18 cellular contexts compared by ENCODE assay signal in the genomic region with DNA sequence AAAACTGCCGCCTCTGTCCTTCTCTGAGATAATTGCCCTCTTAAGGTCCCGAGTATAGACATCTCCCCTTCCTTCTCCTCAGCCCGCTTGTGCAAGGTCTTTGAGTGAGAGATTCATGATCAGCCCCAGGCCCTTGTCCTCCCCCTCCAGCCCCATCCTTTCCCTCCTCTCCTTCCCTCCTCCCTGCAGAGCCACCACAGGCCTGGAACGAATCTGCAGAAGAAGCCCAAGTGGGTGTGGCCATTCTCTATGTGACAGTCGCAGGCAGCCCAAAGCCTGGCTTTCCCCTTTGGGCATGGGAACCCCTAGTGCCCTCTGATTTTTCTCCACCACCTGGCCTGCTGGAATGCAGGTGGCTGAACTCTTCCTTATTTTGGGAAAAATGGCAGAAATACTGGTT. TPM values are rescaled to one million over a fixed set of nuclear protein-coding genes. Genes with fewer than 3 reads are reported as not detected.
A peak's percentile ranks its signal among the peaks of the same experiment; 100 is the strongest.
DNase-seq lines count a peak whose midpoint lies in the region; TF ChIP-seq lines count a peak whose summit lies in the region.
"Had no signal": no experiment of that assay in that cellular context is flagged by ENCODE, and none has a peak within 500 bp of the region (broad histone marks: within the 10 kb centered on the region; RNA-seq: fewer than 3 reads in every experiment).

No MANE protein-coding gene starts in this region.

- H3K4me1 Mint-ChIP-seq in immature natural killer cell: peaks cover 0 to 1% of the 10 kb centered on the region in 2 donors

- no peaks in the 10 kb centered on the region for H3K9me3 ChIP-seq in vagina

- TF ChIP-seq POLR2A in vagina (IDR thresholded peaks at IDR 0.05): no peak

- H3K27ac Mint-ChIP-seq in immature natural killer cell: no peak overlapping the region

- H3K4me3 Mint-ChIP-seq in immature natural killer cell: no peak overlapping the region

- peaks cover 0 to 4% (median 0%) of the 10 kb centered on the region in 3 donors for H3K36me3 Mint-ChIP-seq in immature natural killer cell

- TF ChIP-seq CTCF in dorsolateral prefrontal cortex (IDR thresholded peaks at IDR 0.05 in 54 of 56, conservative IDR thresholded peaks at IDR 0.05 in 2 of 56; ENCODE audit: low read depth in 1 of 56, partially characterized antibody in 56 of 56) (no peak), vagina (IDR thresholded peaks at IDR 0.05) (no peak)

- peak overlapping the region in 51 of 59 donors; percentile 17 to 100 (median 97) for H3K27ac ChIP-seq in dorsolateral prefrontal cortex
- H3K27ac ChIP-seq in vagina: no peak overlapping the region
- H3K27ac ChIP-seq: 22Rv1, C4-2B, skin epidermis had no signal

- H3K4me1 ChIP-seq in vagina: peaks cover 5% of the 10 kb centered on the region

- H3K27me3 Mint-ChIP-seq in immature natural killer cell (ENCODE audit: low read depth in 3 of 3): peaks cover 3 to 10% (median 5%) of the 10 kb centered on the region in 3 donors

- no peaks in the 10 kb centered on the region for H3K36me3 ChIP-seq in vagina

- H3K9me3 Mint-ChIP-seq in immature natural killer cell: no peaks in the 10 kb centered on the region

- H3K4me3 ChIP-seq in dorsolateral prefrontal cortex (no peak overlapping the region), vagina (no peak overlapping the region)
- H3K4me3 ChIP-seq: skin epidermis had no signal

- DNase-seq in DMS 273 (lab: John Stamatoyannopoulos, UW; ENCODE audit: unreplicated experiment): peak; percentile 25
- DNase-seq in DMS 273 treated with DMSO at 0.1 percent for 48 hours (lab: John Stamatoyannopoulos, UW): no peak
- DNase-seq in NCI-H2227 (lab: John Stamatoyannopoulos, UW; ENCODE audit: unreplicated experiment): peak; percentile 72
- peak in 1 of 10 donors; percentile 68 for DNase-seq in dorsolateral prefrontal cortex
- DNase-seq in posterior vena cava (ENCODE audit: low spot score): peak; percentile 49
- DNase-seq in vagina (ENCODE audit: extremely low spot score in 2 of 2): no peak
- no peak for DNase-seq in AG08395 (ENCODE audit: low spot score)
- DNase-seq in immature natural killer cell: no peak
- DNase-seq: activated CD4-positive, alpha-beta T cell treated with anti-CD3 and anti-CD28 coated beads for 4 hours; activated CD8-positive, alpha-beta memory T cell treated with anti-CD3 and anti-CD28 coated beads, Interleukin-2, amount 50 U/mL, for 4 hours; activated gamma-delta T cell; foreskin melanocyte; KBM-7; NCI-H1092; NCI-H226 had no signal

- no peaks in the 10 kb centered on the region for H3K27me3 ChIP-seq in dorsolateral prefrontal cortex
- H3K27me3 ChIP-seq in vagina: no peaks in the 10 kb centered on the region

- intact Hi-C loops in dorsolateral prefrontal cortex (cut with DNase I) (loop anchor here in 1 of 2 donors (10.0 kb wide), 1 partner anchor 368 kb away; the partner anchor contains the start of gene CFAP20), posterior vena cava (cut with DNase I) (no loop called here), vagina (cut with DNase I) (no loop called here)

RNA-seq across cellular contexts. Expression of gene NDRG4, which starts 7.2 kb away (rescaled TPM):
- total RNA-seq in dorsolateral prefrontal cortex: 1,000 to 10,000 TPM in 17 of 120 experiments, 100 to 1,000 TPM in 103; 366 to 1,232 (median 838) TPM
- total RNA-seq in posterior vena cava: 1 to 10 TPM; 5.8 to 8.6 TPM
- total RNA-seq in vagina: 128 TPM
- under 1 TPM in 1 of 3 donors, not detected in 2; 0.18 TPM for polyA plus RNA-seq in immature natural killer cell

RNA-seq across cellular contexts. Expression of gene SETD6, which starts 22.6 kb away (rescaled TPM):
- 10 to 100 TPM; 14.5 to 47.1 (median 26.3) TPM for total RNA-seq in dorsolateral prefrontal cortex
- total RNA-seq in posterior vena cava: 10 to 100 TPM in 1 of 2 donors, 1 to 10 TPM in 1; 9.9 to 13.5 TPM
- total RNA-seq in vagina: 79.1 TPM
- polyA plus RNA-seq in immature natural killer cell: 10 to 100 TPM in 1 of 3 donors, 1 to 10 TPM in 2; 4.5 to 11.9 (median 5.9) TPM

Comparison
In these comparisons a context has a peak if more than half of its experiments do, and no peak if none do; other contexts are left out.
1. DNase-seq: peak in DMS 273 (single experiment), NCI-H2227 (single experiment) and posterior vena cava (single experiment); none in DMS 273 treated with DMSO at 0.1 percent for 48 hours (single experiment), vagina (0 of 2), AG08395 (single experiment) and immature natural killer cell (0 of 3).
2. RNA of gene NDRG4, which starts 7.2 kb away (total RNA-seq): 366 to 1,232 TPM in dorsolateral prefrontal cortex and 128 TPM in vagina (single experiment); 5.8 to 8.6 TPM in posterior vena cava; every median in the first group is over 10 times any median in the second.